ENCODE assay signal across 8 cellular contexts in genomic region chr12:4353785-4354208, GRCh38. TPM values are rescaled to one million over a fixed set of nuclear protein-coding genes. Genes with fewer than 3 reads are reported as not detected.
DNase-seq lines count a peak whose midpoint lies in the region; ATAC-seq and TF ChIP-seq lines count a peak whose summit lies in the region.

No MANE protein-coding gene starts in this region.

- H3K9me2 ChIP-seq in HCT116 (ENCODE audit: insufficient read depth), result no peaks in the 10 kb centered on the region

- H4K20me1 ChIP-seq in HCT116 (ENCODE audit: insufficient read depth), result no peaks in the 10 kb centered on the region

- no peak overlapping the region for H3K27ac ChIP-seq in HCT116 (ENCODE audit: low read depth, low read length)
- H3K27ac ChIP-seq in WERI-Rb-1, result no peak overlapping the region
- peak overlapping the region in 2 of 59 donors; percentile 2 to 22 for H3K27ac ChIP-seq in dorsolateral prefrontal cortex
- H3K27ac ChIP-seq in prostate gland, result no peak overlapping the region

- ATAC-seq in HCT116 (peak; percentile 73; the same call in 1 of the 2 replicates), GM21423 (IDR thresholded peaks at IDR 0.05; ENCODE audit: unreplicated experiment) (no peak)

- CTCF ChIA-PET in HCT116 (lab: Charles Lee), result interaction anchor here (0.8 kb wide), 1 partner anchor 174 kb away, joined by 3 read pairs; no protein-coding TSS in a partner anchor

- H3K9ac ChIP-seq in HCT116 (ENCODE audit: low read length), result no peak overlapping the region

- no TSS peak for BruUV-seq in HCT116 (replicated peaks; lab: Mats Ljungman, UMichigan)

- H3K4me2 ChIP-seq in HCT116 (ENCODE audit: low read length), result no peak overlapping the region

- no peak overlapping the region for H3K4me3 ChIP-seq in BE2C (ENCODE audit: low read depth, low read length)
- no peak overlapping the region for H3K4me3 ChIP-seq in HCT116 (replicated peaks in 1 of 2; ENCODE audit: low read depth in 1 of 2, low read length in 2 of 2)
- no peak overlapping the region for H3K4me3 ChIP-seq in WERI-Rb-1 (ENCODE audit: low read depth, low read length)
- no peak overlapping the region for H3K4me3 ChIP-seq in dorsolateral prefrontal cortex
- no peak overlapping the region for H3K4me3 ChIP-seq in prostate gland

- TF ChIP-seq RAD21 in HCT116 (IDR thresholded peaks at IDR 0.05; ENCODE audit: low read depth), result peak; percentile 50

- H3K36me3 ChIP-seq in BE2C, result peaks cover 7% of the 10 kb centered on the region
- H3K36me3 ChIP-seq in HCT116 (ENCODE audit: control insufficient read depth in 1 of 2, insufficient read depth in 2 of 2, low read length in 2 of 2), result 0 out of 4 replicates have a peak, but pooled peaks cover 0 to 4% of the 10 kb centered on the region in 2 experiments
- H3K36me3 ChIP-seq in WERI-Rb-1, result peaks cover 49% of the 10 kb centered on the region
- no peaks in the 10 kb centered on the region for H3K36me3 ChIP-seq in prostate gland

- RAD21 ChIA-PET in HCT116 (lab: Charles Lee; ENCODE audit: low non-redundant PET in 1 of 2, low total read pairs in 2 of 2, uncharacterized antibody in 2 of 2, unreplicated experiment in 2 of 2), result interaction anchor here in 1 of 2 experiments (0.6 kb wide), 1 partner anchor 31 kb away, joined by 4 read pairs; no protein-coding TSS in a partner anchor

- intact Hi-C loops in HCT116 (cut with micrococcal nuclease) (loop anchor here (2.0 to 5.0 kb wide), 2 partner anchors 173 to 404 kb away; no protein-coding TSS in a partner anchor), dorsolateral prefrontal cortex (cut with DNase I) (loop anchor here (5.0 to 10.0 kb wide), 2 partner anchors 171 to 174 kb away; no protein-coding TSS in a partner anchor), prostate gland (cut with DNase I) (loop anchor here (10.0 kb wide), 1 partner anchor 411 kb away; no protein-coding TSS in a partner anchor)

- H2AFZ ChIP-seq in HCT116 (ENCODE audit: low read depth, low read length, poor library complexity, severe bottlenecking), result no peak overlapping the region

- POLR2A ChIA-PET in HCT116 (lab: Charles Lee), result no interaction called here

- TF ChIP-seq CTCF in BE2C (IDR thresholded peaks at IDR 0.05; ENCODE audit: low read depth, low read length) (peak; percentile 55), HCT116 (IDR thresholded peaks at IDR 0.05 in 2 of 3, conservative IDR thresholded peaks at IDR 0.05 in 1 of 3; ENCODE audit: borderline replicate concordance in 1 of 3, insufficient read depth in 1 of 3, low read depth in 2 of 3, low read length in 2 of 3) (peak in 2 of 3 experiments; percentile 59 to 62; a peak in 4 of 6 replicates), WERI-Rb-1 (IDR thresholded peaks at IDR 0.05; ENCODE audit: low read depth, low read length) (peak; percentile 43; the same call in 1 of the 2 replicates), dorsolateral prefrontal cortex (IDR thresholded peaks at IDR 0.05 in 54 of 56, conservative IDR thresholded peaks at IDR 0.05 in 2 of 56; ENCODE audit: low read depth in 1 of 56, partially characterized antibody in 56 of 56) (peak in 55 of 56 donors; percentile 21 to 70 (median 53)), prostate gland (IDR thresholded peaks at IDR 0.05) (peak in 3 of 4 experiments; percentile 33 to 43 (median 36))

- H3K4me1 ChIP-seq in BE2C (no peaks in the 10 kb centered on the region), HCT116 (ENCODE audit: control insufficient read depth in 1 of 2, insufficient read depth in 2 of 2, low read length in 2 of 2) (no peaks in the 10 kb centered on the region), prostate gland (replicated peaks) (no peaks in the 10 kb centered on the region)

- 33% methylated on average over 4 of the region's 4 CpGs for WGBS in prostate gland

- H3K9me3 ChIP-seq in BE2C, result no peaks in the 10 kb centered on the region
- no peaks in the 10 kb centered on the region for H3K9me3 ChIP-seq in HCT116 (ENCODE audit: control insufficient read depth in 1 of 2, insufficient read depth in 1 of 2, low read depth in 1 of 2, low read length in 2 of 2)
- H3K9me3 ChIP-seq in WERI-Rb-1 (ENCODE audit: severe bottlenecking), result no peaks in the 10 kb centered on the region
- no peaks in the 10 kb centered on the region for H3K9me3 ChIP-seq in prostate gland

- DNase-seq in BE2C (no peak), HCT116 (ENCODE audit: low read depth, low spot score) (no peak), WERI-Rb-1 (peak; percentile 39), dorsolateral prefrontal cortex (no peak), prostate gland (ENCODE audit: low spot score) (no peak), occipital lobe (lab: John Stamatoyannopoulos, UW) (no peak), SKM-1 (lab: John Stamatoyannopoulos, UW; ENCODE audit: unreplicated experiment) (no peak)

- H3K79me2 ChIP-seq in HCT116 (ENCODE audit: insufficient read depth, low read length), result no peaks in the 10 kb centered on the region

- TF ChIP-seq POLR2A in HCT116 (IDR thresholded peaks at IDR 0.05; ENCODE audit: borderline replicate concordance, extremely low read depth, insufficient read depth, insufficient read length) (no peak), prostate gland (IDR thresholded peaks at IDR 0.05) (no peak)

- no peaks in the 10 kb centered on the region for H3K27me3 ChIP-seq in BE2C
- H3K27me3 ChIP-seq in HCT116 (ENCODE audit: insufficient read depth, low read length), result no peaks in the 10 kb centered on the region
- H3K27me3 ChIP-seq in WERI-Rb-1 (ENCODE audit: insufficient read depth, low read depth, severe bottlenecking), result no peaks in the 10 kb centered on the region
- no peaks in the 10 kb centered on the region for H3K27me3 ChIP-seq in dorsolateral prefrontal cortex
- no peaks in the 10 kb centered on the region for H3K27me3 ChIP-seq in prostate gland (replicated peaks; ENCODE audit: insufficient read depth)

TF ChIP-seq in HCT116, 20 proteins besides CTCF, POLR2A, EP300 and RAD21:
- TF ChIP-seq YY1 (IDR thresholded peaks at IDR 0.05; ENCODE audit: extremely low read depth, insufficient replicate concordance, low read depth, low read length) (no peak), ZFX (IDR thresholded peaks at IDR 0.05) (no peak), ZBTB33 (IDR thresholded peaks at IDR 0.05; ENCODE audit: extremely low read depth, insufficient replicate concordance, low read length) (no peak), SP1 (IDR thresholded peaks at IDR 0.05; ENCODE audit: low read depth) (no peak), CEBPB (IDR thresholded peaks at IDR 0.05; ENCODE audit: low read depth) (no peak), POLR2AphosphoS5 (IDR thresholded peaks at IDR 0.05; ENCODE audit: low read depth, low read length) (no peak), SIN3A (IDR thresholded peaks at IDR 0.05; ENCODE audit: low read depth) (no peak), EZH2phosphoT487 (IDR thresholded peaks at IDR 0.05; ENCODE audit: borderline replicate concordance) (no peak), ZNF274 (IDR thresholded peaks at IDR 0.05; ENCODE audit: low read depth, low read length) (no peak), ELF1 (IDR thresholded peaks at IDR 0.05; ENCODE audit: borderline replicate concordance, low read depth) (no peak), TCF7L2 (IDR thresholded peaks at IDR 0.05; ENCODE audit: borderline replicate concordance, extremely low read depth, insufficient read depth, insufficient read length) (no peak)

RNA-seq across cellular contexts. Expression of gene FGF23, which starts 25.7 kb away (rescaled TPM):
- polyA plus RNA-seq in BE2C (2012; ENCODE audit: insufficient read depth, insufficient read length, low read depth), result not detected
- total RNA-seq in HCT116 (2021; ENCODE audit: unreplicated experiment) (not detected), dorsolateral prefrontal cortex (not detected), prostate gland (not detected), occipital lobe (not detected)
- polyA plus RNA-seq in HCT116 (2012), result not detected in 2 replicates

RNA-seq across cellular contexts. Expression of gene TIGAR, which starts 32.8 kb away (rescaled TPM):
- polyA plus RNA-seq in BE2C (2012; ENCODE audit: insufficient read depth, insufficient read length, low read depth), result 9.6 TPM
- 13.7 TPM for total RNA-seq in HCT116 (2021; ENCODE audit: unreplicated experiment)
- polyA plus RNA-seq in HCT116 (2012), result 6.0 and 6.3 TPM in 2 replicates
- 10 to 100 TPM in 108 of 120 experiments, 1 to 10 TPM in 12; 6.8 to 24.9 (median 15.4) TPM for total RNA-seq in dorsolateral prefrontal cortex
- total RNA-seq in prostate gland, result 1 to 10 TPM; 1.9 to 6.6 TPM
- 4.7 TPM for total RNA-seq in occipital lobe
